12 cellular contexts compared by ENCODE assay signal in genomic region chr11:1523077-1523476, GRCh38. TPM values are rescaled to one million over a fixed set of nuclear protein-coding genes. Genes with fewer than 3 reads are reported as not detected.
DNase-seq lines count a peak whose midpoint lies in the region; ATAC-seq, FAIRE-seq and TF ChIP-seq lines count a peak whose summit lies in the region.
"Had no signal": no experiment of that assay in that cellular context is flagged by ENCODE, and none has a peak within 500 bp of the region (broad histone marks: within the 10 kb centered on the region; RNA-seq: fewer than 3 reads in every experiment).

No MANE protein-coding gene starts in this region.

- no peak for TF ChIP-seq CTCF in K562 (IDR thresholded peaks at IDR 0.05 in 2 of 3, conservative IDR thresholded peaks at IDR 0.05 in 1 of 3; ENCODE audit: insufficient read depth in 2 of 3, low read depth in 1 of 3, low read length in 3 of 3)
- no peak for TF ChIP-seq CTCF in left lung (IDR thresholded peaks at IDR 0.05)
- TF ChIP-seq CTCF in uterus (IDR thresholded peaks at IDR 0.05) = no peak
- TF ChIP-seq CTCF in foreskin fibroblast (IDR thresholded peaks at IDR 0.05; ENCODE audit: low read depth, low read length) = no peak

- no peak overlapping the region for H3K4me3 ChIP-seq in CD4-positive, CD25-positive, alpha-beta regulatory T cell (ENCODE audit: low read depth, low read length)
- H3K4me3 ChIP-seq in K562 = no peak overlapping the region
- H3K4me3 ChIP-seq in left lung = no peak overlapping the region
- H3K4me3 ChIP-seq in uterus = no peak overlapping the region
- H3K4me3 ChIP-seq in foreskin fibroblast (ENCODE audit: low read depth in 1 of 2, low read length in 2 of 2) = no peak overlapping the region

- H3K4me1 Mint-ChIP-seq in CD4-positive, CD25-positive, alpha-beta regulatory T cell = peaks cover 0 to 78% (median 25%) of the 10 kb centered on the region in 4 donors

- peaks cover 42% of the 10 kb centered on the region for H4K20me1 ChIP-seq in K562 (replicated peaks; ENCODE audit: control insufficient read depth, insufficient read depth, low read length)

- no peak for ATAC-seq in CD4-positive, CD25-positive, alpha-beta regulatory T cell (ENCODE audit: low read depth in 2 of 2)
- no peak for ATAC-seq in K562
- ATAC-seq in left lung = peak; percentile 27
- no peak for ATAC-seq in HG03280 (IDR thresholded peaks at IDR 0.05; ENCODE audit: unreplicated experiment)

- no peaks in the 10 kb centered on the region for H3K27me3 ChIP-seq in CD4-positive, CD25-positive, alpha-beta regulatory T cell (ENCODE audit: control insufficient read depth, insufficient read depth, low read length)
- no peaks in the 10 kb centered on the region for H3K27me3 ChIP-seq in K562 (ENCODE audit: control insufficient read depth in 2 of 2, insufficient read depth in 2 of 2, low read length in 2 of 2)
- no peaks in the 10 kb centered on the region for H3K27me3 ChIP-seq in left lung
- no peaks in the 10 kb centered on the region for H3K27me3 ChIP-seq in uterus

- CTCF ChIA-PET in K562 (lab: Yijun Ruan, JAX; ENCODE audit: low intra/inter-chr PET ratio) = no interaction called here

- H3K36me3 ChIP-seq in CD4-positive, CD25-positive, alpha-beta regulatory T cell (ENCODE audit: control insufficient read depth, insufficient read depth, low read length) = peaks cover 5% of the 10 kb centered on the region
- H3K36me3 ChIP-seq in K562 (ENCODE audit: control insufficient read depth, insufficient read depth, low read length) (no peaks in the 10 kb centered on the region), left lung (no peaks in the 10 kb centered on the region), uterus (no peaks in the 10 kb centered on the region)

- H3K9me3 ChIP-seq in CD4-positive, CD25-positive, alpha-beta regulatory T cell (ENCODE audit: control insufficient read depth in 2 of 2, low read length in 2 of 2) = no peaks in the 10 kb centered on the region
- H3K9me3 ChIP-seq in K562 (replicated peaks; ENCODE audit: control insufficient read depth, insufficient read depth, low read depth, low read length) = no peaks in the 10 kb centered on the region
- H3K9me3 ChIP-seq in left lung = no peaks in the 10 kb centered on the region
- no peaks in the 10 kb centered on the region for H3K9me3 ChIP-seq in uterus

- H3K27ac Mint-ChIP-seq in CD4-positive, CD25-positive, alpha-beta regulatory T cell = peak overlapping the region in 2 of 3 donors; percentile 73 to 79

- no peak overlapping the region for H3K4me2 ChIP-seq in K562 (ENCODE audit: insufficient read depth, low read length)

- H2AFZ ChIP-seq in K562 (ENCODE audit: low read depth, low read length) = no peak overlapping the region

- no peak for TF ChIP-seq RAD21 in K562 (CRISPR knock-in tag; conservative IDR thresholded peaks at IDR 0.05 in 1 of 2, IDR thresholded peaks at IDR 0.05 in 1 of 2)

- H3K9ac ChIP-seq in K562 (ENCODE audit: insufficient read depth in 1 of 2, low read depth in 2 of 2, low read length in 2 of 2) = no peak overlapping the region

- TF ChIP-seq POLR2A in K562 (conservative IDR thresholded peaks at IDR 0.05) = no peak
- no peak for TF ChIP-seq POLR2A in uterus (IDR thresholded peaks at IDR 0.05)

- peak overlapping the region in 1 of 4 donors; percentile 28 for H3K4me3 Mint-ChIP-seq in CD4-positive, CD25-positive, alpha-beta regulatory T cell
- H3K4me3 Mint-ChIP-seq: H9 had no signal

- intact Hi-C loops in K562 (cut with micrococcal nuclease) (no loop called here), left lung (cut with DNase I) (no loop called here), uterus (cut with DNase I; ENCODE audit: low total_unique reads) (no loop called here)

- BruUV-seq in K562 (replicated peaks; lab: Mats Ljungman, UMichigan) = no TSS peak

- no peak for DNase-seq in CD4-positive, CD25-positive, alpha-beta regulatory T cell
- DNase-seq in GM19239 (ENCODE audit: insufficient read length, low spot score) = no peak
- DNase-seq in K562 (ENCODE audit: extremely low read depth in 1 of 4, low spot score in 3 of 4) = no peak
- no peak for DNase-seq in left lung
- DNase-seq in uterus = no peak
- DNase-seq in foreskin fibroblast = no peak
- DNase-seq: H9, MV-4-11, NCI-H1417 treated with DMSO at 0.1 percent for 48 hours, NCI-H2029 treated with DMSO at 0.1 percent for 48 hours, NCI-H510A had no signal

- H3K4me1 ChIP-seq in CD4-positive, CD25-positive, alpha-beta regulatory T cell (ENCODE audit: control insufficient read depth, insufficient read depth, low read length, poor library complexity, severe bottlenecking) = peaks cover 15% of the 10 kb centered on the region
- H3K4me1 ChIP-seq in K562 (replicated peaks in 1 of 2; ENCODE audit: control insufficient read depth in 2 of 2, insufficient read depth in 2 of 2, low read length in 2 of 2) = peaks cover 17 to 43% of the 10 kb centered on the region in 2 experiments
- H3K4me1 ChIP-seq in left lung = peaks cover 0 to 9% of the 10 kb centered on the region in 2 donors
- H3K4me1 ChIP-seq in uterus = no peaks in the 10 kb centered on the region

- no peak overlapping the region for H3K27ac ChIP-seq in CD4-positive, CD25-positive, alpha-beta regulatory T cell (ENCODE audit: insufficient read depth, low read length, poor library complexity, severe bottlenecking)
- H3K27ac ChIP-seq in K562 (ENCODE audit: extremely low read depth, low read depth, low read length) = no peak overlapping the region
- H3K27ac ChIP-seq in left lung = no peak overlapping the region
- no peak overlapping the region for H3K27ac ChIP-seq in uterus

- peaks cover 4% of the 10 kb centered on the region for H3K36me3 Mint-ChIP-seq in CD4-positive, CD25-positive, alpha-beta regulatory T cell

- H3K9me3 Mint-ChIP-seq in CD4-positive, CD25-positive, alpha-beta regulatory T cell = no peaks in the 10 kb centered on the region
- H3K9me3 Mint-ChIP-seq: H9 had no signal

- 78% methylated on average over 6 of the region's 6 CpGs for WGBS in K562 (ENCODE audit: insufficient coverage, low coverage, missing lambda C conversion rate)

- peak; percentile 72 for FAIRE-seq in GM19239 (lab: Jason Lieb, UNC)
- peak; percentile 29 for FAIRE-seq in K562 (lab: Jason Lieb, UNC)

- no peak for TF ChIP-seq EP300 in K562 (IDR thresholded peaks at IDR 0.05; ENCODE audit: low read length)

- in situ Hi-C loops in K562 (cut with MboI) = no loop called here

- H3K9me1 ChIP-seq in K562 (ENCODE audit: control insufficient read depth, insufficient read depth, low read length) = peaks cover 4% of the 10 kb centered on the region

- POLR2A ChIA-PET in K562 (lab: Yijun Ruan, JAX) = interaction anchor here (0.6 to 1.7 kb wide), 2 partner anchors 9 to 13 kb away, joined by 3 to 5 read pairs; no protein-coding TSS in a partner anchor

- H3K27me3 Mint-ChIP-seq in CD4-positive, CD25-positive, alpha-beta regulatory T cell = no peaks in the 10 kb centered on the region

- H3K79me2 ChIP-seq in K562 (ENCODE audit: control insufficient read depth, insufficient read depth, low read length) = peaks cover 23% of the 10 kb centered on the region

RNA-seq across cellular contexts. Expression of gene MOB2, which starts 36.5 kb away (rescaled TPM):
- total RNA-seq in CD4-positive, CD25-positive, alpha-beta regulatory T cell = 87.8 TPM
- 10 to 100 TPM; 55.7 to 70.1 (median 66.8) TPM for polyA plus RNA-seq in CD4-positive, CD25-positive, alpha-beta regulatory T cell
- total RNA-seq in K562 (2011; cell fraction: chromatin; rRNA removed; ENCODE audit: low replicate concordance) = 14.8 and 29.8 TPM in 2 replicates
- 29.5 and 31.0 TPM in 2 replicates for total RNA-seq in K562 (2011; cell fraction: nucleolus; rRNA removed)
- total RNA-seq in K562 (2011; cell fraction: nucleoplasm; rRNA removed) = 17.6 and 19.9 TPM in 2 replicates
- total RNA-seq in K562 (2014; rRNA removed) (18.9 and 19.1 TPM in 2 replicates), K562 (2014; rRNA removed; fragmentation: Illumina TruSeq; extraction: Trizol) (9.0 and 16.7 TPM in 2 replicates), K562 (2015; rRNA removed; fragmentation: Illumina TruSeq; extraction: Trizol) (18.9 and 19.2 TPM in 2 replicates), K562 (2021) (23.6 and 24.9 TPM in 2 replicates), left lung (10 to 100 TPM; 38.6 to 41.3 TPM), uterus (10 to 100 TPM; 17.1 to 72.6 (median 23.6) TPM)
- polyA plus RNA-seq in K562 (2011; rRNA removed) (30.4 and 33.3 TPM in 2 replicates), K562 (2014; fragmentation: Illumina TruSeq; extraction: Trizol) (36.8 and 46.3 TPM in 2 replicates), K562 (2014; fragmentation: Nextera tagmentation; extraction: Ambion mirVana) (under 1 TPM; 0.17 to 0.41 TPM), K562 (2014; rRNA removed) (24.3 and 27.5 TPM in 2 replicates)
- 32.0 and 48.0 TPM in 2 replicates for polyA plus RNA-seq in K562 (2011; cell fraction: cytosol; rRNA removed)
- polyA plus RNA-seq in K562 (2011; cell fraction: nucleus; rRNA removed) = 38.7 and 62.4 TPM in 2 replicates
- polyA plus RNA-seq in K562 (2012) = 19.2 and 26.7 TPM in 2 replicates
- 16.6 and 22.5 TPM in 2 replicates for polyA minus RNA-seq in K562 (2011; rRNA and poly(A)+ RNA removed)
- polyA minus RNA-seq in K562 (2011; cell fraction: cytosol; rRNA and poly(A)+ RNA removed) = 10.3 and 13.7 TPM in 2 replicates
- polyA minus RNA-seq in K562 (2011; cell fraction: nucleus; rRNA and poly(A)+ RNA removed) = 7.5 and 12.7 TPM in 2 replicates

RNA-seq across cellular contexts. Expression of gene DUSP8, which starts 49.0 kb away (rescaled TPM):
- total RNA-seq in CD4-positive, CD25-positive, alpha-beta regulatory T cell = 71.7 TPM
- polyA plus RNA-seq in CD4-positive, CD25-positive, alpha-beta regulatory T cell = under 1 TPM; 0.05 to 0.19 (median 0.07) TPM
- 2.6 and 6.2 TPM in 2 replicates for total RNA-seq in K562 (2011; cell fraction: chromatin; rRNA removed; ENCODE audit: low replicate concordance)
- total RNA-seq in K562 (2011; cell fraction: nucleolus; rRNA removed) = 1.4 and 3.5 TPM in 2 replicates
- total RNA-seq in K562 (2011; cell fraction: nucleoplasm; rRNA removed) = 2.0 and 5.0 TPM in 2 replicates
- 0.18 and 0.29 TPM in 2 replicates for total RNA-seq in K562 (2014; rRNA removed)
- 0.22 and 0.33 TPM in 2 replicates for total RNA-seq in K562 (2014; rRNA removed; fragmentation: Illumina TruSeq; extraction: Trizol)
- 0.14 TPM in 1 of 2 replicates, not detected in the other for total RNA-seq in K562 (2015; rRNA removed; fragmentation: Illumina TruSeq; extraction: Trizol)
- 0.83 and 2.0 TPM in 2 replicates for total RNA-seq in K562 (2021)
- polyA plus RNA-seq in K562 (2011; rRNA removed) = 2.0 and 4.4 TPM in 2 replicates
- polyA plus RNA-seq in K562 (2011; cell fraction: cytosol; rRNA removed) = 1.8 and 2.8 TPM in 2 replicates
- polyA plus RNA-seq in K562 (2011; cell fraction: nucleus; rRNA removed) = 3.9 and 5.9 TPM in 2 replicates
- 1.7 and 1.8 TPM in 2 replicates for polyA plus RNA-seq in K562 (2012)
- 0.86 and 1.7 TPM in 2 replicates for polyA plus RNA-seq in K562 (2014; fragmentation: Illumina TruSeq; extraction: Trizol)
- polyA plus RNA-seq in K562 (2014; fragmentation: Nextera tagmentation; extraction: Ambion mirVana) = not detected
- 0.50 and 1.0 TPM in 2 replicates for polyA plus RNA-seq in K562 (2014; rRNA removed)
- polyA minus RNA-seq in K562 (2011; rRNA and poly(A)+ RNA removed) = 0.81 and 1.4 TPM in 2 replicates
- polyA minus RNA-seq in K562 (2011; cell fraction: cytosol; rRNA and poly(A)+ RNA removed) = 2.7 and 4.1 TPM in 2 replicates
- polyA minus RNA-seq in K562 (2011; cell fraction: nucleus; rRNA and poly(A)+ RNA removed) = 0.78 and 1.1 TPM in 2 replicates
- 10 to 100 TPM in 1 of 2 donors, 1 to 10 TPM in 1; 9.9 to 21.8 TPM for total RNA-seq in left lung
- 10 to 100 TPM in 1 of 4 donors, 1 to 10 TPM in 2, under 1 TPM in 1; under 0.01 to 21.7 (median 3.1) TPM for total RNA-seq in uterus
